21 cellular contexts compared by ENCODE assay signal in the genomic region with DNA sequence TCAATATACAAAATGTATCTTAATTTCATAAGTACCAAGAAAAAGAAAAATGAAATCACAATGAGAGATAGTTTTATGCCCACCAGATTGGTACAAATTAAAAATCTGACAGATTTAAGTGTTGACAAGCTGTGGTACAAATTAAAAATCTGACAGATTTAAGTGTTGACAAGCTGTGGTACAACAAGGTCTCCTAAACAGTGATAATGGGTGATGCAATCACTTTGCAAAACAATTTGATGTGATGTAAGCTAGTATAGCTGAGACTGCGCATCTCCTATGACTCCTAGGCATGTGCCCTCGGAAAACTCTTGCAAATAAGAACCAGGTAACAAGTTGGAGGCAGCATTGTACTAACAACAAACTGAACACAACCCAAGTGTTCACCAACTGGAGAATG.
"Had no signal": no experiment of that assay in that cellular context is flagged by ENCODE, and none has a peak within 500 bp of the region (broad histone marks: within the 10 kb centered on the region; RNA-seq: fewer than 3 reads in every experiment).

No MANE protein-coding gene starts in this region.

- H3K4me1 ChIP-seq: lower lobe of right lung, psoas muscle, spleen, testis, tibial artery had no signal

- DNase-seq: dorsolateral prefrontal cortex; effector CD4-positive, alpha-beta T cell; left colon; left ventricle myocardium inferior; lower lobe of right lung; natural killer cell; occipital lobe; ovary; posterior cingulate gyrus; psoas muscle; right cardiac atrium; spleen; stimulated activated CD4-positive, alpha-beta T cell treated with anti-CD3 and anti-CD28 coated beads, Interleukin-4, amount 100 ng/mL, for 4 hours; stimulated activated naive CD8-positive, alpha-beta T cell treated with anti-CD3 and anti-CD28 coated beads, Interleukin-15, Interleukin-2, amounts not matched to agents 100 U/mL and 50 U/mL, for 24 hours; substantia nigra; testis; tibial artery had no signal

- H3K27me3 ChIP-seq: dorsolateral prefrontal cortex, ovary, spleen, testis, tibial artery had no signal

- H3K27ac ChIP-seq: dorsolateral prefrontal cortex, left ventricle myocardium inferior, lower lobe of right lung, ovary, psoas muscle, skin epidermis, spleen, testis, tibial artery had no signal

- H3K36me3 ChIP-seq: lower lobe of right lung, ovary, spleen, tibial artery had no signal

- H3K4me3 ChIP-seq: dorsolateral prefrontal cortex, left ventricle myocardium inferior, lower lobe of right lung, ovary, psoas muscle, skin epidermis, spleen, testis, tibial artery had no signal

- H3K9me3 ChIP-seq: ovary, testis had no signal

- FAIRE-seq: frontal cortex, urothelium cell line had no signal

- ATAC-seq: left colon; lower lobe of right lung; natural killer cell; psoas muscle; right cardiac atrium; stimulated activated memory B cell treated with anti-CD40 and anti-IgM and Interleukin-4, amounts not matched to agents 10 μg/mL and 1 μg/mL and 100 μg/mL, for 72 hours; stimulated activated naive CD8-positive, alpha-beta T cell treated with anti-CD3 and anti-CD28 coated beads, Interleukin-15, Interleukin-2, amounts not matched to agents 100 U/mL and 50 U/mL, for 24 hours had no signal
